13 cellular contexts compared by ENCODE assay signal in genomic region chr5:147567917-147568598, GRCh38. TPM values are rescaled to one million over a fixed set of nuclear protein-coding genes. Genes with fewer than 3 reads are reported as not detected.
DNase-seq lines count a peak whose midpoint lies in the region; ATAC-seq and TF ChIP-seq lines count a peak whose summit lies in the region.
"Had no signal": no experiment of that assay in that cellular context is flagged by ENCODE, and none has a peak within 500 bp of the region (broad histone marks: within the 10 kb centered on the region; RNA-seq: fewer than 3 reads in every experiment).

No MANE protein-coding gene starts in this region.

- no peak for TF ChIP-seq POLR2A in sigmoid colon (IDR thresholded peaks at IDR 0.05)

- H4K20me1 ChIP-seq in Karpas-422 (ENCODE audit: insufficient read depth, low read depth, low read length) = no peaks in the 10 kb centered on the region

- no peaks in the 10 kb centered on the region for H3K4me1 Mint-ChIP-seq in CD8-positive, alpha-beta memory T cell

- no peak overlapping the region for H3K4me3 Mint-ChIP-seq in CD8-positive, alpha-beta memory T cell
- H3K4me3 Mint-ChIP-seq: activated T-helper 1 cell treated with anti-CD3 and anti-CD28 coated beads, Interleukin-12 subunit alpha, Interleukin-12 subunit beta, Interleukin-2, Interleukin-4 antibody, amounts not matched to agents 30 ng/mL and 10 ng/mL and 1 ng/mL, durations not matched to agents 14 hours and 24 hours and 36 hours; CD4-positive, alpha-beta T cell had no signal

- H3K79me2 ChIP-seq in Karpas-422 (ENCODE audit: low read length) = no peaks in the 10 kb centered on the region

- H3K36me3 ChIP-seq in Karpas-422 (ENCODE audit: insufficient read depth, low read length) = no peaks in the 10 kb centered on the region
- H3K36me3 ChIP-seq in brain microvascular endothelial cell (replicated peaks) = no peaks in the 10 kb centered on the region
- H3K36me3 ChIP-seq in kidney epithelial cell (ENCODE audit: control insufficient read depth, insufficient read depth, low read length) = no peaks in the 10 kb centered on the region
- H3K36me3 ChIP-seq in sigmoid colon = no peaks in the 10 kb centered on the region
- no peaks in the 10 kb centered on the region for H3K36me3 ChIP-seq in CD8-positive, alpha-beta memory T cell (ENCODE audit: insufficient read depth, low read length)
- H3K36me3 ChIP-seq: thoracic aorta had no signal

- H3K27me3 Mint-ChIP-seq in CD8-positive, alpha-beta memory T cell = peaks cover 0 to 4% of the 10 kb centered on the region in 2 donors
- H3K27me3 Mint-ChIP-seq: CD4-positive, alpha-beta T cell had no signal

- WGBS in sigmoid colon, 2 donors = 61 to 73% methylated on average over 9 of the region's 9 CpGs

- no peak overlapping the region for H3K4me3 ChIP-seq in Karpas-422 (ENCODE audit: low read length)
- H3K4me3 ChIP-seq in brain microvascular endothelial cell (ENCODE audit: low read depth, low read length) = no peak overlapping the region
- H3K4me3 ChIP-seq in kidney epithelial cell (ENCODE audit: low read depth, low read length) = no peak overlapping the region
- no peak overlapping the region for H3K4me3 ChIP-seq in sigmoid colon
- H3K4me3 ChIP-seq in CD8-positive, alpha-beta memory T cell (ENCODE audit: low read length) = no peak overlapping the region
- H3K4me3 ChIP-seq: thoracic aorta had no signal

- intact Hi-C loops in sigmoid colon (cut with DNase I) = no loop called here

- H3K27me3 ChIP-seq in Karpas-422 (ENCODE audit: low read length) = no peaks in the 10 kb centered on the region
- no peaks in the 10 kb centered on the region for H3K27me3 ChIP-seq in brain microvascular endothelial cell (replicated peaks)
- H3K27me3 ChIP-seq in kidney epithelial cell (ENCODE audit: control insufficient read depth, insufficient read depth, low read length) = no peaks in the 10 kb centered on the region
- H3K27me3 ChIP-seq in sigmoid colon = no peaks in the 10 kb centered on the region
- H3K27me3 ChIP-seq in CD8-positive, alpha-beta memory T cell (ENCODE audit: insufficient read depth, low read length, poor library complexity, severe bottlenecking) = no peaks in the 10 kb centered on the region

- no peak for TF ChIP-seq EP300 in sigmoid colon (IDR thresholded peaks at IDR 0.05)

- in situ Hi-C loops in brain microvascular endothelial cell (cut with HindIII; ENCODE audit: low pct_ligation_motif_present, low sequenced_read_pairs) = loop anchor here (25.0 kb wide), 1 partner anchor 106 kb away; no protein-coding TSS in a partner anchor

- H3K9me3 ChIP-seq in Karpas-422 (ENCODE audit: low read length) = no peaks in the 10 kb centered on the region
- H3K9me3 ChIP-seq in sigmoid colon = no peaks in the 10 kb centered on the region
- H3K9me3 ChIP-seq in CD8-positive, alpha-beta memory T cell (ENCODE audit: low read length) = no peaks in the 10 kb centered on the region
- H3K9me3 ChIP-seq: thoracic aorta had no signal

- H3K36me3 Mint-ChIP-seq in CD8-positive, alpha-beta memory T cell = no peaks in the 10 kb centered on the region

- no peak for ATAC-seq in HG03280 (IDR thresholded peaks at IDR 0.05; ENCODE audit: unreplicated experiment)

- CTCF ChIA-PET in CD8-positive, alpha-beta memory T cell (lab: Charles Lee) = no interaction called here

- peaks cover 0 to 1% (median 0%) of the 10 kb centered on the region in 5 donors for H3K9me3 Mint-ChIP-seq in CD8-positive, alpha-beta memory T cell
- H3K9me3 Mint-ChIP-seq: activated T-helper 1 cell treated with anti-CD3 and anti-CD28 coated beads, Interleukin-12 subunit alpha, Interleukin-12 subunit beta, Interleukin-2, Interleukin-4 antibody, amounts not matched to agents 30 ng/mL and 10 ng/mL and 1 ng/mL, durations not matched to agents 14 hours and 24 hours and 36 hours; CD4-positive, alpha-beta T cell had no signal

- POLR2A ChIA-PET in CD8-positive, alpha-beta memory T cell (lab: Charles Lee) = no interaction called here

- no peak overlapping the region for H3K27ac ChIP-seq in Karpas-422 (ENCODE audit: low read length)
- H3K27ac ChIP-seq in brain microvascular endothelial cell = no peak overlapping the region
- H3K27ac ChIP-seq in sigmoid colon = no peak overlapping the region
- H3K27ac ChIP-seq in CD8-positive, alpha-beta memory T cell (ENCODE audit: low read depth, low read length) = no peak overlapping the region
- H3K27ac ChIP-seq: thoracic aorta had no signal

- H3K4me2 ChIP-seq in Karpas-422 (ENCODE audit: low read depth, low read length, poor library complexity, severe bottlenecking) = peak overlapping the region; percentile 3

- H3K27ac Mint-ChIP-seq in CD8-positive, alpha-beta memory T cell = no peak overlapping the region
- H3K27ac Mint-ChIP-seq: activated T-helper 1 cell treated with anti-CD3 and anti-CD28 coated beads, Interleukin-12 subunit alpha, Interleukin-12 subunit beta, Interleukin-2, Interleukin-4 antibody, amounts not matched to agents 30 ng/mL and 10 ng/mL and 1 ng/mL, durations not matched to agents 14 hours and 24 hours and 36 hours; CD4-positive, alpha-beta T cell had no signal

- H3K9me2 ChIP-seq in Karpas-422 (replicated peaks; ENCODE audit: insufficient read depth, low read length) = no peaks in the 10 kb centered on the region

- peak; percentile 88 for DNase-seq in Daoy (ENCODE audit: low read depth)
- DNase-seq in Karpas-422 = no peak
- peak; percentile 37 for DNase-seq in brain microvascular endothelial cell
- peak; percentile 70 for DNase-seq in kidney epithelial cell (ENCODE audit: low read depth)
- DNase-seq in activated CD4-positive, alpha-beta T cell treated with anti-CD3 and anti-CD28 coated beads, Interleukin-2, amount 50 U/mL, for 4 hours = no peak
- no peak for DNase-seq in sigmoid colon
- no peak for DNase-seq in CD8-positive, alpha-beta memory T cell
- DNase-seq: CD4-positive, alpha-beta T cell; NCI-H1092; occipital lobe had no signal

- H2AFZ ChIP-seq in Karpas-422 (ENCODE audit: low read length) = no peak overlapping the region

- no peak overlapping the region for H3K9ac ChIP-seq in Karpas-422 (ENCODE audit: low read length)

- H3K4me1 ChIP-seq in Karpas-422 (ENCODE audit: low read length) (peaks cover 20% of the 10 kb centered on the region), sigmoid colon (no peaks in the 10 kb centered on the region)
- H3K4me1 ChIP-seq in CD8-positive, alpha-beta memory T cell (ENCODE audit: insufficient read depth, low read length) = no peaks in the 10 kb centered on the region

- TF ChIP-seq CTCF in brain microvascular endothelial cell (IDR thresholded peaks at IDR 0.05; ENCODE audit: low read depth, low read length, missing control alignments) = no peak
- no peak for TF ChIP-seq CTCF in kidney epithelial cell (IDR thresholded peaks at IDR 0.05; ENCODE audit: insufficient read depth, low read length, poor library complexity, severe bottlenecking)
- TF ChIP-seq CTCF in sigmoid colon (IDR thresholded peaks at IDR 0.05) = no peak

RNA-seq across cellular contexts. Expression of gene DPYSL3, which starts 58.2 kb away (rescaled TPM):
- total RNA-seq in Daoy (2014; rRNA removed; shearing (Covaris generic)) = 133 and 141 TPM in 2 replicates
- total RNA-seq in Karpas-422 (2014; rRNA removed; shearing (Covaris generic); ENCODE audit: low replicate concordance) = not detected in 2 replicates
- total RNA-seq in kidney epithelial cell = 39.4 and 42.4 TPM in 2 replicates
- total RNA-seq in sigmoid colon = 100 to 1,000 TPM; 149 to 343 (median 184) TPM
- 10 to 100 TPM in 2 of 3 donors, 1 to 10 TPM in 1; 4.2 to 48.7 (median 20.4) TPM for polyA plus RNA-seq in sigmoid colon
- under 1 TPM; 0.13 to 0.35 TPM for total RNA-seq in CD8-positive, alpha-beta memory T cell
- not detected for polyA plus RNA-seq in CD8-positive, alpha-beta memory T cell
- total RNA-seq: CD4-positive, alpha-beta T cell had no signal

Comparison
In these comparisons a context has a peak if more than half of its experiments do, and no peak if none do; other contexts are left out.
1. DNase-seq: peak in Daoy (single experiment), brain microvascular endothelial cell (single experiment) and kidney epithelial cell (single experiment); none in Karpas-422 (single experiment), activated CD4-positive, alpha-beta T cell treated with anti-CD3 and anti-CD28 coated beads, Interleukin-2, amount 50 U/mL, for 4 hours (0 of 2), sigmoid colon (single experiment) and CD8-positive, alpha-beta memory T cell (0 of 5).
2. RNA of gene DPYSL3, which starts 58.2 kb away (total RNA-seq): 149 to 343 TPM in sigmoid colon, 133 to 141 TPM in Daoy and 39.4 to 42.4 TPM in kidney epithelial cell; 0.13 to 0.35 TPM in CD8-positive, alpha-beta memory T cell and not detected in Karpas-422; every median in the first group is over 10 times any median in the second.